In genomic region chr19:39445258-39446071, GRCh38 we compare ENCODE assay signal across 1 cellular context.
TF ChIP-seq lines count a peak whose summit lies in the region.

Gene SUPT5H, plus strand, starts transcription at chr19:39445582. Its CDS starts 309 bp downstream, at chr19:39445891.

TF ChIP-seq in HepG2, 621 proteins besides CTCF, POLR2A, EP300 and RAD21 (continued from another document and continues in another):
- TF ChIP-seq KDM5A (IDR thresholded peaks at IDR 0.05; ENCODE audit: borderline replicate concordance, low read length) (peak; percentile 61; the same call in 1 of the 2 replicates), ZNF142 (CRISPR knock-in tag; IDR thresholded peaks at IDR 0.05) (no peak), KIAA2018 (CRISPR knock-in tag; IDR thresholded peaks at IDR 0.05; ENCODE audit: borderline replicate concordance) (no peak), HNRNPK (IDR thresholded peaks at IDR 0.05; ENCODE audit: low read depth, low read length, poor library complexity, severe bottlenecking) (peak; percentile 85), HOXD1 (CRISPR knock-in tag; IDR thresholded peaks at IDR 0.05) (no peak), HNF1A (IDR thresholded peaks at IDR 0.05; ENCODE audit: low read depth) (no peak), HNF1A (CRISPR knock-in tag; IDR thresholded peaks at IDR 0.05; ENCODE audit: borderline replicate concordance) (peak; percentile 67; the same call in 1 of the 2 replicates), SIN3B (IDR thresholded peaks at IDR 0.05; ENCODE audit: low read length) (no peak), YEATS2 (CRISPR knock-in tag; IDR thresholded peaks at IDR 0.05; ENCODE audit: borderline replicate concordance) (peak; percentile 99), TBX2 (CRISPR knock-in tag; IDR thresholded peaks at IDR 0.05; ENCODE audit: borderline replicate concordance) (peak; percentile 77; the same call in 1 of the 2 replicates), ZFY (CRISPR knock-in tag; IDR thresholded peaks at IDR 0.05) (peak; percentile 89), KLF9 (CRISPR knock-in tag; IDR thresholded peaks at IDR 0.05; ENCODE audit: low read depth) (peak; percentile 40; the same call in 1 of the 2 replicates), ZMAT3 (CRISPR knock-in tag; conservative IDR thresholded peaks at IDR 0.05) (peak; percentile 75; the same call in 1 of the 2 replicates), ZNF329 (CRISPR knock-in tag; IDR thresholded peaks at IDR 0.05; ENCODE audit: low read depth) (peak; percentile 42; the same call in 1 of the 2 replicates), WIZ (CRISPR knock-in tag; IDR thresholded peaks at IDR 0.05) (no peak), HDAC6 (IDR thresholded peaks at IDR 0.05; ENCODE audit: low read depth, low read length) (no peak), TARDBP (CRISPR knock-in tag; IDR thresholded peaks at IDR 0.05) (peak; percentile 69), ZBTB40 (IDR thresholded peaks at IDR 0.05) (no peak), ZBTB40 (CRISPR knock-in tag; IDR thresholded peaks at IDR 0.05) (peak; percentile 14; the same call in 1 of the 2 replicates), BHLHE40 (IDR thresholded peaks at IDR 0.05; ENCODE audit: low read length) (peak; percentile 83)
